8 cellular contexts compared by ENCODE assay signal in genomic region chr11:62880231-62880802, GRCh38. TPM values are rescaled to one million over a fixed set of nuclear protein-coding genes. Genes with fewer than 3 reads are reported as not detected.
A peak's percentile ranks its signal among the peaks of the same experiment; 100 is the strongest.
DNase-seq lines count a peak whose midpoint lies in the region; ATAC-seq and TF ChIP-seq lines count a peak whose summit lies in the region.

No MANE protein-coding gene starts in this region.

- H3K4me3 Mint-ChIP-seq in activated naive CD8-positive, alpha-beta T cell = peak overlapping the region; percentile 100

- peak; percentile 13 for ATAC-seq in GM21576 (IDR thresholded peaks at IDR 0.05; ENCODE audit: unreplicated experiment)
- ATAC-seq in left ventricle myocardium superior = peak; percentile 28
- ATAC-seq in sciatic nerve = peak; percentile 44

- H3K4me1 Mint-ChIP-seq in activated naive CD8-positive, alpha-beta T cell (ENCODE audit: low read depth) = peaks cover 38% of the 10 kb centered on the region

- H3K4me3 ChIP-seq in LNCaP clone FGC (ENCODE audit: low read depth, low read length) = peak overlapping the region; percentile 79

- H3K36me3 Mint-ChIP-seq in activated naive CD8-positive, alpha-beta T cell = peaks cover 28% of the 10 kb centered on the region

- DNase-seq in GM03348 (ENCODE audit: low spot score) (peak; percentile 86), LNCaP clone FGC (ENCODE audit: low read depth) (no peak), left ventricle myocardium superior (no peak), sciatic nerve (ENCODE audit: low spot score) (no peak), NCI-H345 (lab: John Stamatoyannopoulos, UW) (no peak)
- DNase-seq in effector CD8-positive, alpha-beta T cell (lab: John Stamatoyannopoulos, UW) = no peak

- no peaks in the 10 kb centered on the region for H3K9me3 Mint-ChIP-seq in activated naive CD8-positive, alpha-beta T cell (ENCODE audit: low read depth)

- peak overlapping the region; percentile 100 for H3K27ac Mint-ChIP-seq in activated naive CD8-positive, alpha-beta T cell

- intact Hi-C loops in left ventricle myocardium superior (cut with micrococcal nuclease) = no loop called here
- intact Hi-C loops in sciatic nerve (cut with DNase I) = no loop called here

- no peak for TF ChIP-seq CTCF in LNCaP clone FGC (IDR thresholded peaks at IDR 0.05; ENCODE audit: control insufficient read depth, extremely low read depth, insufficient read depth)

- no peaks in the 10 kb centered on the region for H3K27me3 Mint-ChIP-seq in activated naive CD8-positive, alpha-beta T cell

RNA-seq across cellular contexts. Expression of gene SLC3A2, which starts 0.4 kb away (rescaled TPM):
- 36.4 TPM for total RNA-seq in left ventricle myocardium superior
- total RNA-seq in sciatic nerve = 102 TPM

RNA-seq across cellular contexts. Expression of gene CHRM1, which starts 40.8 kb away (rescaled TPM):
- total RNA-seq in left ventricle myocardium superior = 0.07 TPM
- total RNA-seq in sciatic nerve = not detected

RNA-seq across cellular contexts. Expression of gene WDR74, which starts 40.9 kb away (rescaled TPM):
- total RNA-seq in left ventricle myocardium superior (25.8 TPM), sciatic nerve (34.5 TPM)

RNA-seq across cellular contexts. Expression of gene TEX54, which starts 47.7 kb away (rescaled TPM):
- not detected for total RNA-seq in left ventricle myocardium superior
- total RNA-seq in sciatic nerve = not detected

RNA-seq across cellular contexts. Expression of gene STX5, which starts 48.5 kb away (rescaled TPM):
- total RNA-seq in left ventricle myocardium superior = 19.5 TPM
- 51.6 TPM for total RNA-seq in sciatic nerve
